Comparison of ENCODE assay signal across 28 cellular contexts in the genomic region with DNA sequence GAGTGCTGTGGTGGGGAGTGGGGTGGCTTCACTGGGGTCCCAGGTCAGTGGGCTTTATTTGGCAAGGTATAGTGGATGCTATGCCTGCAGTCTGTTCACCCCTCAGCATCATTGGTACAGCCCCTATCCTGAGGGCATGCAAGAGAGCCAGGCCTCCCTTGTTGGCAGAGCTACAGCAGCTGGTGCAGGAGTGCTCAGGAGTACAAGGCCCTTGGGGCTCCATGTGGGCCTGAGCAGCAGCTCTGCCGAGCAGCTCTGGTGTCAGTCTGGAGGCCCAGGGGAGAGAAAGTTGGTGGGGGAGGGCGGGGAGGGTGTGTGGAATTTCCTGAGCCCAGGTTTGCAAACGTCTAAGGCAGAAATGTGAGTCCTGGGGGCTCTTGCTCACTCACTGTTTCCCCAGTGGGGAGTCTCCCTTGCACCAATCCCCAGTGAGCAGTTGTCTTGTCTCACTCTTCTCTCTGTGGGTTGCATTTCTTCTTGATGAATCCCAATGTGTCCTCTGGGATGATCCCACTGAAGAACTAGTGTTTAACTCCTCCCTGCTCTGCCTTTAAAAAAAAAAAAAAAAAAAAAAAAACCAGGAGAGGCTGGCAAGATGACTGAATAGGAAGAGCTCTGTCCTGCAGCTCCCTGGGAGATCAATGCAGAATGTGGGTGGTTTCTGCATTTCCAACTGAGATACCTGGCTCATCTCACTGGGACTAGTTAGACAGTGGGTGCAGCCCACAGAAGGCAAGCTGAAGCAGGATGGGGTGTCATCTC. TPM values are rescaled to one million over a fixed set of nuclear protein-coding genes. Genes with fewer than 3 reads are reported as not detected.
A peak's percentile ranks its signal among the peaks of the same experiment; 100 is the strongest.
DNase-seq lines count a peak whose midpoint lies in the region; ATAC-seq and TF ChIP-seq lines count a peak whose summit lies in the region.
"Had no signal": no experiment of that assay in that cellular context is flagged by ENCODE, and none has a peak within 500 bp of the region (broad histone marks: within the 10 kb centered on the region; RNA-seq: fewer than 3 reads in every experiment).

No MANE protein-coding gene starts in this region.

- DNase-seq in NCI-H1417 (lab: John Stamatoyannopoulos, UW) (peak in 2 of 3 experiments; percentile 11 to 14), NCI-H1417 treated with DMSO at 0.1 percent for 48 hours (lab: John Stamatoyannopoulos, UW) (no peak), NCI-H345 treated with DMSO at 0.1 percent for 48 hours (lab: John Stamatoyannopoulos, UW; ENCODE audit: unreplicated experiment) (peak; percentile 44), iPS DF 19.7 (ENCODE audit: low read depth, low spot score) (peak; percentile 17), upper lobe of right lung (no peak), ecto neural progenitor cell (ENCODE audit: low spot score) (no peak), pons (ENCODE audit: low spot score) (no peak), nephron progenitor cell (no peak)
- DNase-seq: activated CD4-positive, alpha-beta T cell treated with anti-CD3 and anti-CD28 coated beads for 4 hours; activated CD8-positive, alpha-beta memory T cell treated with anti-CD3 and anti-CD28 coated beads for 24 hours; activated T-cell treated with anti-CD3 and anti-CD28 coated beads, Interleukin-2, amount 50 U/mL, for 1 hour; CD8-positive, alpha-beta T cell; DMS53; IMR-90; left lung; NCI-H1092; NCI-H2081; NK-92 treated with Interleukin-12 subunit alpha and Interleukin-12 subunit beta, amount 100 ng/mL, for 24 hours; Peyer's patch; T-helper 17 cell had no signal

- no peak overlapping the region for H3K4me3 ChIP-seq in upper lobe of right lung
- H3K4me3 ChIP-seq: breast epithelium, coronary artery, left lung, Peyer's patch, skin epidermis, suprapubic skin had no signal

- TF ChIP-seq CTCF in upper lobe of right lung (IDR thresholded peaks at IDR 0.05) = no peak
- no peak for TF ChIP-seq CTCF in nephron progenitor cell (IDR thresholded peaks at IDR 0.05)

- peaks cover 18% of the 10 kb centered on the region for H3K4me1 Mint-ChIP-seq in nephron progenitor cell
- H3K4me1 Mint-ChIP-seq: T-helper 17 cell had no signal

- no peaks in the 10 kb centered on the region for H3K4me1 ChIP-seq in upper lobe of right lung
- H3K4me1 ChIP-seq: breast epithelium, left lung, Peyer's patch, suprapubic skin had no signal

- peaks cover 27% of the 10 kb centered on the region for H3K9me3 Mint-ChIP-seq in nephron progenitor cell
- H3K9me3 Mint-ChIP-seq: CD8-positive, alpha-beta T cell had no signal

- peak; percentile 29 for ATAC-seq in upper lobe of right lung
- ATAC-seq: CD8-positive, alpha-beta T cell; left lung; T-helper 17 cell had no signal

- H3K27ac ChIP-seq in upper lobe of right lung = no peak overlapping the region
- H3K27ac ChIP-seq: breast epithelium, coronary artery, left lung, Peyer's patch, suprapubic skin had no signal

- no peaks in the 10 kb centered on the region for H3K27me3 ChIP-seq in upper lobe of right lung
- H3K27me3 ChIP-seq: Peyer's patch, suprapubic skin had no signal

- H3K36me3 ChIP-seq in upper lobe of right lung = no peaks in the 10 kb centered on the region
- H3K36me3 ChIP-seq: breast epithelium, left lung, Peyer's patch, suprapubic skin had no signal

- intact Hi-C loops in upper lobe of right lung (cut with DNase I) = no loop called here

- H3K4me3 Mint-ChIP-seq in nephron progenitor cell = no peak overlapping the region
- H3K4me3 Mint-ChIP-seq: CD8-positive, alpha-beta T cell; T-helper 17 cell had no signal

- no peaks in the 10 kb centered on the region for H3K36me3 Mint-ChIP-seq in nephron progenitor cell (ENCODE audit: low read depth)
- H3K36me3 Mint-ChIP-seq: CD8-positive, alpha-beta T cell had no signal

- peaks cover 10% of the 10 kb centered on the region for H3K27me3 Mint-ChIP-seq in nephron progenitor cell (ENCODE audit: low read depth, poor library complexity)

- H3K9me3 ChIP-seq in upper lobe of right lung = no peaks in the 10 kb centered on the region
- H3K9me3 ChIP-seq: Peyer's patch had no signal

- no peak overlapping the region for H3K27ac Mint-ChIP-seq in nephron progenitor cell
- H3K27ac Mint-ChIP-seq: CD8-positive, alpha-beta T cell; T-helper 17 cell had no signal

RNA-seq across cellular contexts. Expression of a gene that starts 39.5 kb away (rescaled TPM):
- total RNA-seq in upper lobe of right lung = 6.8 TPM
- total RNA-seq: CD8-positive, alpha-beta T cell; IMR-90; T-helper 17 cell had no signal

RNA-seq across cellular contexts. Expression of a gene that starts 42.7 kb away (rescaled TPM):
- total RNA-seq in upper lobe of right lung = not detected
- total RNA-seq: A172; CD8-positive, alpha-beta T cell; IMR-90; left lung; mesenteric fat pad; osteoblast; renal cortical epithelial cell; T-helper 17 cell had no signal

Comparison
In these comparisons a context has a peak if more than half of its experiments do, and no peak if none do; other contexts are left out.
1. DNase-seq: peak in NCI-H1417 (2 of 3), NCI-H345 treated with DMSO at 0.1 percent for 48 hours (single experiment) and iPS DF 19.7 (single experiment); none in NCI-H1417 treated with DMSO at 0.1 percent for 48 hours (single experiment), upper lobe of right lung (single experiment), ecto neural progenitor cell (single experiment), pons (single experiment) and nephron progenitor cell (single experiment).